In the genomic region with DNA sequence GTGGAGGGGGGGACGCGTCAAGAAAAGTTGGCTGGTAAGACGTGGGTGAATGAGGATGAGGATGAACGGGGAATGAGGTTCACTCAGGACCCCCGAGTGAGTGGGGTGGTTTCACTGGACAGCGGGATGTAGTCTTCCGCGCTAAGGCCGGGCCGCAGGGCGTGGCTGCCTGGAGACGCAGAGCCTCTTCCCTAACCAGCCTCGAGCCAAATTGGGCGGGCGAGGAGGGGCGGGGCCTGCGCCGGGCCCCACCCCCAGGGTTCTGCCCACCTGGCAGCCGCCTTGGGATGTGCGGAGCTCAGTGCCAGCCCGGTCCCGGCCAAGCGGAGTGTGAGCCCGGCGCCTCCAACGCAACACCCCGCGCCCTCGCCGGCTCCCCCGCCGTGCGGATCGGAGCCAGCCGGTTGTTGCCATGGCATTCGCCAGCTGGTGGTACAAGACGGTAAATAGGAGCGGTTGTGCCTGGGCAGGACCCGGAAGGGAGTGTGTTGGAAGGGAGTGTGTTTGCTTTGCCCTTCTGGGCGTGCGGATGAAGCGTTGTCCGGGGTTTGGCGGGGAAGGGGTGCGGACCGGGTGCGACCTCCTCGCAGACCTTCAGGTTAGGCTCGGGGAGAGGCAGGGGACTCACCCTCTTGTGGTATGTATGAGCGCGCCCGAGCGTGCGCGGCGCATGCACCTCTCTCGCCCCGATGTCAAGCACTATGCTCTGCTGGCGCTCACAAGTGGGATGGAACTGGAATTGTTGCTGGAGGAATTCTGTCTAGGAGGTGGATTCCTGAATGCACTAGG, we compare ENCODE assay signal across 8 cellular contexts. TPM values are rescaled to one million over a fixed set of nuclear protein-coding genes. Genes with fewer than 3 reads are reported as not detected.
A peak's percentile ranks its signal among the peaks of the same experiment; 100 is the strongest.
DNase-seq lines count a peak whose midpoint lies in the region; ATAC-seq and TF ChIP-seq lines count a peak whose summit lies in the region.

No MANE protein-coding gene starts in this region.

- no peak overlapping the region for H3K9ac ChIP-seq in neural progenitor cell

- peaks cover 39% of the 10 kb centered on the region for H3K27me3 ChIP-seq in neural progenitor cell

- peak overlapping the region; percentile 97 for H3K4me3 Mint-ChIP-seq in neural progenitor cell

- H3K36me3 Mint-ChIP-seq in neural progenitor cell = no peaks in the 10 kb centered on the region

- H3K9me3 ChIP-seq in neural progenitor cell (ENCODE audit: low read depth) = no peaks in the 10 kb centered on the region

- H3K27me3 Mint-ChIP-seq in neural progenitor cell (ENCODE audit: insufficient read depth, low read depth) = peaks cover 8% of the 10 kb centered on the region

- TF ChIP-seq RAD21 in Ishikawa (IDR thresholded peaks at IDR 0.05; ENCODE audit: low read depth) = no peak

- no peak overlapping the region for H3K27ac Mint-ChIP-seq in neural progenitor cell

- peak; percentile 83 for DNase-seq in DMS79 treated with DMSO at 0.1 percent for 48 hours (lab: John Stamatoyannopoulos, UW)
- peak; percentile 88 for DNase-seq in RPMI7951 (ENCODE audit: low read depth)
- peak; percentile 73 for DNase-seq in activated gamma-delta T cell treated with Interleukin-2 at 50 U/mL for 16 hours
- DNase-seq in fibroblast of villous mesenchyme (ENCODE audit: low read depth) = peak; percentile 88
- peak; percentile 89 for DNase-seq in neural progenitor cell (ENCODE audit: low spot score)
- peak; percentile 82 for DNase-seq in stromal cell of bone marrow (ENCODE audit: low read depth)

- H4K20me1 ChIP-seq in neural progenitor cell (ENCODE audit: low read depth) = peaks cover 26% of the 10 kb centered on the region

- H3K4me1 ChIP-seq in neural progenitor cell = peaks cover 8% of the 10 kb centered on the region

- peaks cover 25% of the 10 kb centered on the region for H3K4me1 Mint-ChIP-seq in neural progenitor cell

- H3K36me3 ChIP-seq in neural progenitor cell = no peaks in the 10 kb centered on the region

- no peaks in the 10 kb centered on the region for H3K9me3 Mint-ChIP-seq in neural progenitor cell

- TF ChIP-seq EP300 in Ishikawa (IDR thresholded peaks at IDR 0.05; ENCODE audit: borderline replicate concordance) = no peak

- TF ChIP-seq CTCF in fibroblast of villous mesenchyme (IDR thresholded peaks at IDR 0.05; ENCODE audit: insufficient read depth, low read depth, low read length) = no peak
- TF ChIP-seq CTCF in neural progenitor cell (IDR thresholded peaks at IDR 0.05) = no peak

- peaks cover 17% of the 10 kb centered on the region for H3K79me2 ChIP-seq in neural progenitor cell (ENCODE audit: low read depth)

- no peak overlapping the region for H3K27ac ChIP-seq in neural progenitor cell

- peak; percentile 74 for ATAC-seq in GM21619 (IDR thresholded peaks at IDR 0.05; ENCODE audit: unreplicated experiment)

- H3K4me2 ChIP-seq in neural progenitor cell = peak overlapping the region; percentile 84

- peak overlapping the region; percentile 92 for H2AFZ ChIP-seq in neural progenitor cell (replicated peaks)

- H3K4me3 ChIP-seq in fibroblast of villous mesenchyme (ENCODE audit: low read depth, low read length) = peak overlapping the region; percentile 73
- peak overlapping the region; percentile 87 for H3K4me3 ChIP-seq in neural progenitor cell

- peaks cover 24% of the 10 kb centered on the region for H3F3A ChIP-seq in neural progenitor cell (ENCODE audit: low read depth)

TF ChIP-seq in Ishikawa, 13 proteins besides CTCF, POLR2A, EP300 and RAD21:
- TF ChIP-seq YY1 (IDR thresholded peaks at IDR 0.05; ENCODE audit: low read depth) (no peak), TAF1 (IDR thresholded peaks at IDR 0.05; ENCODE audit: low read depth) (peak; percentile 63), TCF12 (IDR thresholded peaks at IDR 0.05; ENCODE audit: low read depth) (peak; percentile 61; the same call in 1 of the 2 replicates), CREB1 (IDR thresholded peaks at IDR 0.05; ENCODE audit: low read depth) (no peak), CEBPB (IDR thresholded peaks at IDR 0.05) (no peak), EGR1 (IDR thresholded peaks at IDR 0.05) (0 out of 2 replicates have a peak, but pooled peaks have one; percentile 1), TEAD4 (IDR thresholded peaks at IDR 0.05) (peak; percentile 27; the same call in 1 of the 2 replicates), USF1 (IDR thresholded peaks at IDR 0.05) (no peak), ZBTB7A (IDR thresholded peaks at IDR 0.05; ENCODE audit: low read depth) (peak; percentile 44; the same call in 1 of the 2 replicates), FOXM1 (IDR thresholded peaks at IDR 0.05; ENCODE audit: borderline replicate concordance, low read depth) (no peak), NFIC (IDR thresholded peaks at IDR 0.05) (peak; percentile 68; the same call in 1 of the 2 replicates)
- TF ChIP-seq, protein P1, sequence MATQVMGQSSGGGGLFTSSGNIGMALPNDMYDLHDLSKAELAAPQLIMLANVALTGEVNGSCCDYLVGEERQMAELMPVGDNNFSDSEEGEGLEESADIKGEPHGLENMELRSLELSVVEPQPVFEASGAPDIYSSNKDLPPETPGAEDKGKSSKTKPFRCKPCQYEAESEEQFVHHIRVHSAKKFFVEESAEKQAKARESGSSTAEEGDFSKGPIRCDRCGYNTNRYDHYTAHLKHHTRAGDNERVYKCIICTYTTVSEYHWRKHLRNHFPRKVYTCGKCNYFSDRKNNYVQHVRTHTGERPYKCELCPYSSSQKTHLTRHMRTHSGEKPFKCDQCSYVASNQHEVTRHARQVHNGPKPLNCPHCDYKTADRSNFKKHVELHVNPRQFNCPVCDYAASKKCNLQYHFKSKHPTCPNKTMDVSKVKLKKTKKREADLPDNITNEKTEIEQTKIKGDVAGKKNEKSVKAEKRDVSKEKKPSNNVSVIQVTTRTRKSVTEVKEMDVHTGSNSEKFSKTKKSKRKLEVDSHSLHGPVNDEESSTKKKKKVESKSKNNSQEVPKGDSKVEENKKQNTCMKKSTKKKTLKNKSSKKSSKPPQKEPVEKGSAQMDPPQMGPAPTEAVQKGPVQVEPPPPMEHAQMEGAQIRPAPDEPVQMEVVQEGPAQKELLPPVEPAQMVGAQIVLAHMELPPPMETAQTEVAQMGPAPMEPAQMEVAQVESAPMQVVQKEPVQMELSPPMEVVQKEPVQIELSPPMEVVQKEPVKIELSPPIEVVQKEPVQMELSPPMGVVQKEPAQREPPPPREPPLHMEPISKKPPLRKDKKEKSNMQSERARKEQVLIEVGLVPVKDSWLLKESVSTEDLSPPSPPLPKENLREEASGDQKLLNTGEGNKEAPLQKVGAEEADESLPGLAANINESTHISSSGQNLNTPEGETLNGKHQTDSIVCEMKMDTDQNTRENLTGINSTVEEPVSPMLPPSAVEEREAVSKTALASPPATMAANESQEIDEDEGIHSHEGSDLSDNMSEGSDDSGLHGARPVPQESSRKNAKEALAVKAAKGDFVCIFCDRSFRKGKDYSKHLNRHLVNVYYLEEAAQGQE (IDR thresholded peaks at IDR 0.05; ENCODE audit: low read depth) = 0 out of 2 replicates have a peak, but pooled peaks have one; percentile 17
- TF ChIP-seq, protein P2, sequence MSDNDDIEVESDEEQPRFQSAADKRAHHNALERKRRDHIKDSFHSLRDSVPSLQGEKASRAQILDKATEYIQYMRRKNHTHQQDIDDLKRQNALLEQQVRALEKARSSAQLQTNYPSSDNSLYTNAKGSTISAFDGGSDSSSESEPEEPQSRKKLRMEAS (IDR thresholded peaks at IDR 0.05) = peak; percentile 52; the same call in 1 of the 2 replicates

RNA-seq across cellular contexts. Expression of gene CAST, which starts 0.7 kb away (rescaled TPM):
- 102 and 134 TPM in 2 replicates for total RNA-seq in RPMI7951 (2014; rRNA removed; shearing (Covaris generic))
- total RNA-seq in fibroblast of villous mesenchyme (160 and 200 TPM in 2 replicates), neural progenitor cell (ENCODE audit: low replicate concordance) (49.8 and 64.6 TPM in 2 replicates)
